In the genomic region with DNA sequence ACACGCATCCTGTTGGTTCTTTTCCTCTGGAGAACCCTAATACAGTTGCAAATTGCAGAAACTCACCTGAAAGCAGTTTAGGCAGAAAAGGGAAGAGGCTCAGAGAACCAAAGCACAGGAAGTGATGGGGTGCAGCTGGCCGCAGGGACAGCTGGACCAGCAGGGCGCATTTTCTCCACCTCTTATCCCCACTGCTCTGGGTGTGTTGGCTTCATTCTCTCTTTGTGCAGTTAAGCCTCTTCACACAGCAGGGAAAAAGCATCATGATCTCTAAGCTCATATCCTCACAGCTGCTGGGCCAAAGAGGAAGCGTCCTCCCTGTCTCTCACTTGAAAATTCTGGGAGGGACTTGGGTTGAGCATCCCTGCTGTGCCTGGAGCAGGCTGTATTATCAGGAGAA, we compare ENCODE assay signal across 16 cellular contexts. TPM values are rescaled to one million over a fixed set of nuclear protein-coding genes. Genes with fewer than 3 reads are reported as not detected.
A peak's percentile ranks its signal among the peaks of the same experiment; 100 is the strongest.
DNase-seq lines count a peak whose midpoint lies in the region; ATAC-seq and TF ChIP-seq lines count a peak whose summit lies in the region.
"Had no signal": no experiment of that assay in that cellular context is flagged by ENCODE, and none has a peak within 500 bp of the region (broad histone marks: within the 10 kb centered on the region; RNA-seq: fewer than 3 reads in every experiment).

No MANE protein-coding gene starts in this region.

- no peak for TF ChIP-seq EP300 in sigmoid colon (IDR thresholded peaks at IDR 0.05)

- TF ChIP-seq POLR2A in sigmoid colon (IDR thresholded peaks at IDR 0.05) = no peak

- no peaks in the 10 kb centered on the region for H3K9me3 Mint-ChIP-seq in stimulated activated naive B cell treated with anti-CD40 and anti-IgM and Interleukin-4, amounts not matched to agents 10 μg/mL and 1 μg/mL and 100 μg/mL, for 72 hours
- H3K9me3 Mint-ChIP-seq: activated T-helper 17 cell treated with anti-CD3 and anti-CD28 coated beads, Interleukin-2, amount 50 U/mL, for 72 hours; type B pancreatic cell had no signal

- peak; percentile 51 for DNase-seq in NCI-H82 (lab: John Stamatoyannopoulos, UW)
- no peak for DNase-seq in NCI-H82 treated with DMSO at 0.1 percent for 48 hours (lab: John Stamatoyannopoulos, UW; ENCODE audit: unreplicated experiment)
- DNase-seq in NCI-H524 (lab: John Stamatoyannopoulos, UW) = peak; percentile 94 to 95
- peak; percentile 60 for DNase-seq in choroid plexus epithelial cell (ENCODE audit: low read depth)
- DNase-seq in stimulated activated naive B cell treated with anti-CD40 and anti-IgM and Interleukin-4, amounts not matched to agents 10 μg/mL and 1 μg/mL and 100 μg/mL, for 72 hours = no peak
- DNase-seq in smooth muscle cell (lab: John Stamatoyannopoulos, UW; ENCODE audit: unreplicated experiment) = no peak
- DNase-seq in sigmoid colon = no peak
- no peak for DNase-seq in dermis blood vessel endothelial cell
- DNase-seq: DMS 273 treated with DMSO at 0.1 percent for 48 hours; heart left ventricle; left ventricle myocardium inferior; stimulated activated CD4-positive, alpha-beta T cell treated with anti-CD3 and anti-CD28 coated beads, Interleukin-15, amount 100 ng/mL, for 24 hours had no signal

- H3K4me1 Mint-ChIP-seq in stimulated activated naive B cell treated with anti-CD40 and anti-IgM and Interleukin-4, amounts not matched to agents 10 μg/mL and 1 μg/mL and 100 μg/mL, for 72 hours = peaks cover 7 to 10% of the 10 kb centered on the region in 2 donors
- H3K4me1 Mint-ChIP-seq: activated T-helper 17 cell treated with anti-CD3 and anti-CD28 coated beads, Interleukin-2, amount 50 U/mL, for 72 hours had no signal

- no peaks in the 10 kb centered on the region for H3K9me3 ChIP-seq in smooth muscle cell (replicated peaks; ENCODE audit: low read depth)
- no peaks in the 10 kb centered on the region for H3K9me3 ChIP-seq in sigmoid colon
- H3K9me3 ChIP-seq: heart left ventricle, left ventricle myocardium inferior had no signal

- intact Hi-C loops in sigmoid colon (cut with DNase I) = no loop called here

- H3K4me3 ChIP-seq in choroid plexus epithelial cell (ENCODE audit: low read depth, low read length) (no peak overlapping the region), smooth muscle cell (no peak overlapping the region), sigmoid colon (no peak overlapping the region)
- H3K4me3 ChIP-seq: heart left ventricle, left ventricle myocardium inferior had no signal

- no peaks in the 10 kb centered on the region for H3K79me2 ChIP-seq in smooth muscle cell (ENCODE audit: low read depth)

- H3K27me3 ChIP-seq in smooth muscle cell (ENCODE audit: low read depth) = no peaks in the 10 kb centered on the region
- no peaks in the 10 kb centered on the region for H3K27me3 ChIP-seq in sigmoid colon
- H3K27me3 ChIP-seq: heart left ventricle had no signal

- no peaks in the 10 kb centered on the region for H3K36me3 Mint-ChIP-seq in stimulated activated naive B cell treated with anti-CD40 and anti-IgM and Interleukin-4, amounts not matched to agents 10 μg/mL and 1 μg/mL and 100 μg/mL, for 72 hours
- H3K36me3 Mint-ChIP-seq: type B pancreatic cell had no signal

- no peaks in the 10 kb centered on the region for H4K20me1 ChIP-seq in smooth muscle cell (ENCODE audit: low read depth)

- ATAC-seq in stimulated activated naive B cell treated with anti-CD40 and anti-IgM and Interleukin-4, amounts not matched to agents 10 μg/mL and 1 μg/mL and 100 μg/mL, for 72 hours (replicated peaks) = peak; percentile 38 to 45
- ATAC-seq: activated T-helper 17 cell treated with anti-CD3 and anti-CD28 coated beads, Interleukin-2, amount 50 U/mL, for 72 hours had no signal

- H3K27me3 Mint-ChIP-seq in stimulated activated naive B cell treated with anti-CD40 and anti-IgM and Interleukin-4, amounts not matched to agents 10 μg/mL and 1 μg/mL and 100 μg/mL, for 72 hours = peaks cover 38 to 39% of the 10 kb centered on the region in 2 donors

- no peaks in the 10 kb centered on the region for H3F3A ChIP-seq in smooth muscle cell (ENCODE audit: low read depth)

- WGBS in smooth muscle cell (ENCODE audit: low lambda C conversion rate) = 83% methylated on average over 4 of the region's 4 CpGs
- WGBS in sigmoid colon, 2 donors = 42 to 81% methylated on average over 4 of the region's 4 CpGs

- no peak overlapping the region for H3K4me3 Mint-ChIP-seq in stimulated activated naive B cell treated with anti-CD40 and anti-IgM and Interleukin-4, amounts not matched to agents 10 μg/mL and 1 μg/mL and 100 μg/mL, for 72 hours
- H3K4me3 Mint-ChIP-seq: activated T-helper 17 cell treated with anti-CD3 and anti-CD28 coated beads, Interleukin-2, amount 50 U/mL, for 72 hours; type B pancreatic cell had no signal

- H3K27ac ChIP-seq in smooth muscle cell (ENCODE audit: low read depth) (no peak overlapping the region), sigmoid colon (no peak overlapping the region)
- H3K27ac ChIP-seq: epithelial cell of prostate, heart left ventricle, left ventricle myocardium inferior had no signal

- H3K4me2 ChIP-seq in smooth muscle cell = no peak overlapping the region

- no peak overlapping the region for H3K27ac Mint-ChIP-seq in stimulated activated naive B cell treated with anti-CD40 and anti-IgM and Interleukin-4, amounts not matched to agents 10 μg/mL and 1 μg/mL and 100 μg/mL, for 72 hours
- H3K27ac Mint-ChIP-seq: activated T-helper 17 cell treated with anti-CD3 and anti-CD28 coated beads, Interleukin-2, amount 50 U/mL, for 72 hours; type B pancreatic cell had no signal

- no peak for TF ChIP-seq CTCF in choroid plexus epithelial cell (conservative IDR thresholded peaks at IDR 0.05; ENCODE audit: low read depth, low read length)
- no peak for TF ChIP-seq CTCF in smooth muscle cell (IDR thresholded peaks at IDR 0.05; ENCODE audit: borderline replicate concordance, insufficient read depth, poor library complexity, severe bottlenecking)
- TF ChIP-seq CTCF in sigmoid colon (IDR thresholded peaks at IDR 0.05) = no peak

- H3K9ac ChIP-seq in smooth muscle cell (ENCODE audit: low read depth) = no peak overlapping the region

- H2AFZ ChIP-seq in smooth muscle cell (ENCODE audit: low read depth) = no peak overlapping the region

- peaks cover 13% of the 10 kb centered on the region for H3K4me1 ChIP-seq in smooth muscle cell (ENCODE audit: low read depth)
- peaks cover 0 to 9% (median 8%) of the 10 kb centered on the region in 4 donors for H3K4me1 ChIP-seq in sigmoid colon

- no peaks in the 10 kb centered on the region for H3K36me3 ChIP-seq in smooth muscle cell (ENCODE audit: low read depth)
- H3K36me3 ChIP-seq in sigmoid colon = no peaks in the 10 kb centered on the region
- H3K36me3 ChIP-seq: heart left ventricle, left ventricle myocardium inferior had no signal

RNA-seq across cellular contexts. Expression of a gene that starts 20.0 kb away (rescaled TPM):
- total RNA-seq in smooth muscle cell = 0.76 and 2.7 TPM in 2 replicates
- polyA plus RNA-seq in smooth muscle cell = 0.70 and 2.2 TPM in 2 replicates
- 1 to 10 TPM; 2.2 to 5.7 (median 3.9) TPM for total RNA-seq in sigmoid colon
- 10 to 100 TPM; 25.5 to 40.5 (median 37.2) TPM for polyA plus RNA-seq in sigmoid colon
- 2.6 and 4.5 TPM in 2 replicates for total RNA-seq in dermis blood vessel endothelial cell
- total RNA-seq: bronchial epithelial cell had no signal

RNA-seq across cellular contexts. Expression of a gene that starts 57.0 kb away (rescaled TPM):
- total RNA-seq in smooth muscle cell = 12.2 and 17.7 TPM in 2 replicates
- 24.6 and 25.8 TPM in 2 replicates for polyA plus RNA-seq in smooth muscle cell
- 1 to 10 TPM; 5.0 to 8.1 (median 7.4) TPM for total RNA-seq in sigmoid colon
- polyA plus RNA-seq in sigmoid colon = 1 to 10 TPM in 2 of 3 donors, under 1 TPM in 1; 0.46 to 3.0 (median 1.8) TPM
- 1.8 and 1.9 TPM in 2 replicates for total RNA-seq in dermis blood vessel endothelial cell

Comparison
In these comparisons a context has a peak if more than half of its experiments do, and no peak if none do; other contexts are left out.
1. DNase-seq: peak in NCI-H82 (single experiment), NCI-H524 (2 of 2) and choroid plexus epithelial cell (single experiment); none in NCI-H82 treated with DMSO at 0.1 percent for 48 hours (single experiment), stimulated activated naive B cell treated with anti-CD40 and anti-IgM and Interleukin-4, amounts not matched to agents 10 μg/mL and 1 μg/mL and 100 μg/mL, for 72 hours (single experiment), smooth muscle cell (single experiment), sigmoid colon (single experiment) and dermis blood vessel endothelial cell (single experiment).